5 cellular contexts compared by ENCODE assay signal in the genomic region with DNA sequence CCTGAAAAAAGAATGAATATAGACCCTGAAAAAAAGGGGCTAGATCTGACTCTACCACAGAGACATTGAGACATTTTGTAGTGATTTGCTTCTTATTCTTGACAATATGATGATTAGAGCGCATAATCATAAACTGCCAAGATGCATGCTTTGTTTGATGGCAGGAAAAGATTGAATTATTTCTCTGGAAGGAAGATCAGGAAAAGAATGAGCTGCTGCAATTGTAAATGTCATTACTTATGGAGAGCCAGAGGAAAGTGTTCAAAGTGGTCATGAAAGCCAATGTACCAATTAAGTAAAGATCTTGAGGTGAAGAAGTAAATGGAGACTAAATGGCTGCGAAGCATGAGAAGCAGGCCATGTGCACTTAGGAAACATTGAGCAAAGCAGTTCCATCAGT.
"Had no signal": no experiment of that assay in that cellular context is flagged by ENCODE, and none has a peak within 500 bp of the region (broad histone marks: within the 10 kb centered on the region; RNA-seq: fewer than 3 reads in every experiment).

No MANE protein-coding gene starts in this region.

- H3K4me2 ChIP-seq: GM23338 had no signal

- DNase-seq: H9, HCEC 1CT, IMR-90 had no signal

- H3K4me3 ChIP-seq: GM23338, K562 had no signal

- H2AFZ ChIP-seq: GM23338 had no signal
